2 cellular contexts compared by ENCODE assay signal in the genomic region with DNA sequence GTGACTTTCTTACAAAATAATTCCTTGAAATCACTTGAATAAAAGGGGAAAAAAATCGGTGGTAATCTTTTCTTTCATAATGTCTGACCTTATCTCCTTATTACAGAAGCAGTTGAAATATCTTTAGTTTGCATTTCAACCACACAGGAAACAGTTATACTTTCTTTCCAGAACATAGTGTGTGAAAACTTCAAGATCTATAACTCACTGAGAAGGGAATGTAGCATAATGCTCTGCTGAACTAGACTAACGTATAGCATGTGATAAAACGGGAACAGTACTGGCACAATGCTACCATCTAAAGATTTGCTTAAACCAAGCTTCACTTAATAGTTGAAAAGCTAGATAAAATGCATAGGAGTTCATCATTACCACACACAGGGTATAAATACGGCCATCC.
TF ChIP-seq lines count a peak whose summit lies in the region.

No MANE protein-coding gene starts in this region.

TF ChIP-seq in GM12878, 131 proteins besides CTCF, POLR2A, EP300 and RAD21:
- no peak for TF ChIP-seq NRF1 (conservative IDR thresholded peaks at IDR 0.05; ENCODE audit: low read depth, low read length)
- TF ChIP-seq, protein P1, sequence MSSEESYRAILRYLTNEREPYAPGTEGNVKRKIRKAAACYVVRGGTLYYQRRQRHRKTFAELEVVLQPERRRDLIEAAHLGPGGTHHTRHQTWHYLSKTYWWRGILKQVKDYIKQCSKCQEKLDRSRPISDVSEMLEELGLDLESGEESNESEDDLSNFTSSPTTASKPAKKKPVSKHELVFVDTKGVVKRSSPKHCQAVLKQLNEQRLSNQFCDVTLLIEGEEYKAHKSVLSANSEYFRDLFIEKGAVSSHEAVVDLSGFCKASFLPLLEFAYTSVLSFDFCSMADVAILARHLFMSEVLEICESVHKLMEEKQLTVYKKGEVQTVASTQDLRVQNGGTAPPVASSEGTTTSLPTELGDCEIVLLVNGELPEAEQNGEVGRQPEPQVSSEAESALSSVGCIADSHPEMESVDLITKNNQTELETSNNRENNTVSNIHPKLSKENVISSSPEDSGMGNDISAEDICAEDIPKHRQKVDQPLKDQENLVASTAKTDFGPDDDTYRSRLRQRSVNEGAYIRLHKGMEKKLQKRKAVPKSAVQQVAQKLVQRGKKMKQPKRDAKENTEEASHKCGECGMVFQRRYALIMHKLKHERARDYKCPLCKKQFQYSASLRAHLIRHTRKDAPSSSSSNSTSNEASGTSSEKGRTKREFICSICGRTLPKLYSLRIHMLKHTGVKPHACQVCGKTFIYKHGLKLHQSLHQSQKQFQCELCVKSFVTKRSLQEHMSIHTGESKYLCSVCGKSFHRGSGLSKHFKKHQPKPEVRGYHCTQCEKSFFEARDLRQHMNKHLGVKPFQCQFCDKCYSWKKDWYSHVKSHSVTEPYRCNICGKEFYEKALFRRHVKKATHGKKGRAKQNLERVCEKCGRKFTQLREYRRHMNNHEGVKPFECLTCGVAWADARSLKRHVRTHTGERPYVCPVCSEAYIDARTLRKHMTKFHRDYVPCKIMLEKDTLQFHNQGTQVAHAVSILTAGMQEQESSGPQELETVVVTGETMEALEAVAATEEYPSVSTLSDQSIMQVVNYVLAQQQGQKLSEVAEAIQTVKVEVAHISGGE (CRISPR knock-in tag; IDR thresholded peaks at IDR 0.05) = no peak
- TF ChIP-seq, protein P2, sequence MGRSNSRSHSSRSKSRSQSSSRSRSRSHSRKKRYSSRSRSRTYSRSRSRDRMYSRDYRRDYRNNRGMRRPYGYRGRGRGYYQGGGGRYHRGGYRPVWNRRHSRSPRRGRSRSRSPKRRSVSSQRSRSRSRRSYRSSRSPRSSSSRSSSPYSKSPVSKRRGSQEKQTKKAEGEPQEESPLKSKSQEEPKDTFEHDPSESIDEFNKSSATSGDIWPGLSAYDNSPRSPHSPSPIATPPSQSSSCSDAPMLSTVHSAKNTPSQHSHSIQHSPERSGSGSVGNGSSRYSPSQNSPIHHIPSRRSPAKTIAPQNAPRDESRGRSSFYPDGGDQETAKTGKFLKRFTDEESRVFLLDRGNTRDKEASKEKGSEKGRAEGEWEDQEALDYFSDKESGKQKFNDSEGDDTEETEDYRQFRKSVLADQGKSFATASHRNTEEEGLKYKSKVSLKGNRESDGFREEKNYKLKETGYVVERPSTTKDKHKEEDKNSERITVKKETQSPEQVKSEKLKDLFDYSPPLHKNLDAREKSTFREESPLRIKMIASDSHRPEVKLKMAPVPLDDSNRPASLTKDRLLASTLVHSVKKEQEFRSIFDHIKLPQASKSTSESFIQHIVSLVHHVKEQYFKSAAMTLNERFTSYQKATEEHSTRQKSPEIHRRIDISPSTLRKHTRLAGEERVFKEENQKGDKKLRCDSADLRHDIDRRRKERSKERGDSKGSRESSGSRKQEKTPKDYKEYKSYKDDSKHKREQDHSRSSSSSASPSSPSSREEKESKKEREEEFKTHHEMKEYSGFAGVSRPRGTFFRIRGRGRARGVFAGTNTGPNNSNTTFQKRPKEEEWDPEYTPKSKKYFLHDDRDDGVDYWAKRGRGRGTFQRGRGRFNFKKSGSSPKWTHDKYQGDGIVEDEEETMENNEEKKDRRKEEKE (IDR thresholded peaks at IDR 0.05) = no peak
- no peak for TF ChIP-seq BMI1 (IDR thresholded peaks at IDR 0.05; ENCODE audit: borderline replicate concordance)
- no peak for TF ChIP-seq SP1 (IDR thresholded peaks at IDR 0.05; ENCODE audit: low read depth, low read length)
- TF ChIP-seq RBBP5 (conservative IDR thresholded peaks at IDR 0.05) = no peak
- TF ChIP-seq ETV6 (conservative IDR thresholded peaks at IDR 0.05 in 1 of 2, IDR thresholded peaks at IDR 0.05 in 1 of 2; ENCODE audit: borderline replicate concordance in 1 of 2, low read depth in 1 of 2) = no peak
- no peak for TF ChIP-seq RCOR1 (conservative IDR thresholded peaks at IDR 0.05; ENCODE audit: low read depth, low read length)
- TF ChIP-seq TCF3 (IDR thresholded peaks at IDR 0.05; ENCODE audit: borderline replicate concordance, insufficient read depth, low read depth, low read length) = no peak
- no peak for TF ChIP-seq STAT3 (IDR thresholded peaks at IDR 0.05; ENCODE audit: low read depth, low read length)
- TF ChIP-seq HDGF (IDR thresholded peaks at IDR 0.05) = no peak
- TF ChIP-seq NFXL1 (IDR thresholded peaks at IDR 0.05; ENCODE audit: borderline replicate concordance) = no peak
- no peak for TF ChIP-seq CHD1 (IDR thresholded peaks at IDR 0.05; ENCODE audit: low read depth, low read length)
- no peak for TF ChIP-seq POU2F2 (IDR thresholded peaks at IDR 0.05; ENCODE audit: borderline replicate concordance, low read depth, low read length)
- TF ChIP-seq CBX3 (IDR thresholded peaks at IDR 0.05; ENCODE audit: borderline replicate concordance, low read depth) = no peak
- TF ChIP-seq RUNX3 (IDR thresholded peaks at IDR 0.05; ENCODE audit: low read length) = no peak; the same call in 1 of the 2 replicates
- no peak for TF ChIP-seq ZNF687 (IDR thresholded peaks at IDR 0.05)

TF ChIP-seq in GM23338, 12 proteins besides CTCF, POLR2A, EP300 and RAD21:
- TF ChIP-seq STAT1 (IDR thresholded peaks at IDR 0.05; ENCODE audit: unreplicated experiment) = no peak
- TF ChIP-seq EZH2 (IDR thresholded peaks at IDR 0.05; ENCODE audit: low read depth, unreplicated experiment) = no peak
- no peak for TF ChIP-seq POLR2AphosphoS5 (IDR thresholded peaks at IDR 0.05; ENCODE audit: low read depth)
- TF ChIP-seq NANOG (IDR thresholded peaks at IDR 0.05; ENCODE audit: borderline replicate concordance) = no peak
- TF ChIP-seq ZNF331 (CRISPR knock-in tag; IDR thresholded peaks at IDR 0.05; ENCODE audit: low read depth) = no peak
- TF ChIP-seq ZNF114 (CRISPR knock-in tag; IDR thresholded peaks at IDR 0.05) = no peak
- TF ChIP-seq, protein P3, sequence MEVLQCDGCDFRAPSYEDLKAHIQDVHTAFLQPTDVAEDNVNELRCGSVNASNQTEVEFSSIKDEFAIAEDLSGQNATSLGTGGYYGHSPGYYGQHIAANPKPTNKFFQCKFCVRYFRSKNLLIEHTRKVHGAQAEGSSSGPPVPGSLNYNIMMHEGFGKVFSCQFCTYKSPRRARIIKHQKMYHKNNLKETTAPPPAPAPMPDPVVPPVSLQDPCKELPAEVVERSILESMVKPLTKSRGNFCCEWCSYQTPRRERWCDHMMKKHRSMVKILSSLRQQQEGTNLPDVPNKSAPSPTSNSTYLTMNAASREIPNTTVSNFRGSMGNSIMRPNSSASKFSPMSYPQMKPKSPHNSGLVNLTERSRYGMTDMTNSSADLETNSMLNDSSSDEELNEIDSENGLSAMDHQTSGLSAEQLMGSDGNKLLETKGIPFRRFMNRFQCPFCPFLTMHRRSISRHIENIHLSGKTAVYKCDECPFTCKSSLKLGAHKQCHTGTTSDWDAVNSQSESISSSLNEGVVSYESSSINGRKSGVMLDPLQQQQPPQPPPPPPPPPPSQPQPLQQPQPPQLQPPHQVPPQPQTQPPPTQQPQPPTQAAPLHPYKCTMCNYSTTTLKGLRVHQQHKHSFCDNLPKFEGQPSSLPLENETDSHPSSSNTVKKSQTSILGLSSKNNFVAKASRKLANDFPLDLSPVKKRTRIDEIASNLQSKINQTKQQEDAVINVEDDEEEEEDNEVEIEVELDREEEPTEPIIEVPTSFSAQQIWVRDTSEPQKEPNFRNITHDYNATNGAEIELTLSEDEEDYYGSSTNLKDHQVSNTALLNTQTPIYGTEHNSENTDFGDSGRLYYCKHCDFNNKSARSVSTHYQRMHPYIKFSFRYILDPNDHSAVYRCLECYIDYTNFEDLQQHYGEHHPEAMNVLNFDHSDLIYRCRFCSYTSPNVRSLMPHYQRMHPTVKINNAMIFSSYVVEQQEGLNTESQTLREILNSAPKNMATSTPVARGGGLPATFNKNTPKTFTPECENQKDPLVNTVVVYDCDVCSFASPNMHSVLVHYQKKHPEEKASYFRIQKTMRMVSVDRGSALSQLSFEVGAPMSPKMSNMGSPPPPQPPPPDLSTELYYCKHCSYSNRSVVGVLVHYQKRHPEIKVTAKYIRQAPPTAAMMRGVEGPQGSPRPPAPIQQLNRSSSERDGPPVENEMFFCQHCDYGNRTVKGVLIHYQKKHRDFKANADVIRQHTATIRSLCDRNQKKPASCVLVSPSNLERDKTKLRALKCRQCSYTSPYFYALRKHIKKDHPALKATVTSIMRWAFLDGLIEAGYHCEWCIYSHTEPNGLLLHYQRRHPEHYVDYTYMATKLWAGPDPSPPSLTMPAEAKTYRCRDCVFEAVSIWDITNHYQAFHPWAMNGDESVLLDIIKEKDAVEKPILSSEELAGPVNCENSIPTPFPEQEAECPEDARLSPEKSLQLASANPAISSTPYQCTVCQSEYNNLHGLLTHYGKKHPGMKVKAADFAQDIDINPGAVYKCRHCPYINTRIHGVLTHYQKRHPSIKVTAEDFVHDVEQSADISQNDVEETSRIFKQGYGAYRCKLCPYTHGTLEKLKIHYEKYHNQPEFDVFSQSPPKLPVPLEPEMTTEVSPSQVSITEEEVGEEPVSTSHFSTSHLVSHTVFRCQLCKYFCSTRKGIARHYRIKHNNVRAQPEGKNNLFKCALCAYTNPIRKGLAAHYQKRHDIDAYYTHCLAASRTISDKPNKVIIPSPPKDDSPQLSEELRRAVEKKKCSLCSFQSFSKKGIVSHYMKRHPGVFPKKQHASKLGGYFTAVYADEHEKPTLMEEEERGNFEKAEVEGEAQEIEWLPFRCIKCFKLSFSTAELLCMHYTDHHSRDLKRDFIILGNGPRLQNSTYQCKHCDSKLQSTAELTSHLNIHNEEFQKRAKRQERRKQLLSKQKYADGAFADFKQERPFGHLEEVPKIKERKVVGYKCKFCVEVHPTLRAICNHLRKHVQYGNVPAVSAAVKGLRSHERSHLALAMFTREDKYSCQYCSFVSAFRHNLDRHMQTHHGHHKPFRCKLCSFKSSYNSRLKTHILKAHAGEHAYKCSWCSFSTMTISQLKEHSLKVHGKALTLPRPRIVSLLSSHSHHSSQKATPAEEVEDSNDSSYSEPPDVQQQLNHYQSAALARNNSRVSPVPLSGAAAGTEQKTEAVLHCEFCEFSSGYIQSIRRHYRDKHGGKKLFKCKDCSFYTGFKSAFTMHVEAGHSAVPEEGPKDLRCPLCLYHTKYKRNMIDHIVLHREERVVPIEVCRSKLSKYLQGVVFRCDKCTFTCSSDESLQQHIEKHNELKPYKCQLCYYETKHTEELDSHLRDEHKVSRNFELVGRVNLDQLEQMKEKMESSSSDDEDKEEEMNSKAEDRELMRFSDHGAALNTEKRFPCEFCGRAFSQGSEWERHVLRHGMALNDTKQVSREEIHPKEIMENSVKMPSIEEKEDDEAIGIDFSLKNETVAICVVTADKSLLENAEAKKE (CRISPR knock-in tag; IDR thresholded peaks at IDR 0.05) = no peak
- TF ChIP-seq, protein P4, sequence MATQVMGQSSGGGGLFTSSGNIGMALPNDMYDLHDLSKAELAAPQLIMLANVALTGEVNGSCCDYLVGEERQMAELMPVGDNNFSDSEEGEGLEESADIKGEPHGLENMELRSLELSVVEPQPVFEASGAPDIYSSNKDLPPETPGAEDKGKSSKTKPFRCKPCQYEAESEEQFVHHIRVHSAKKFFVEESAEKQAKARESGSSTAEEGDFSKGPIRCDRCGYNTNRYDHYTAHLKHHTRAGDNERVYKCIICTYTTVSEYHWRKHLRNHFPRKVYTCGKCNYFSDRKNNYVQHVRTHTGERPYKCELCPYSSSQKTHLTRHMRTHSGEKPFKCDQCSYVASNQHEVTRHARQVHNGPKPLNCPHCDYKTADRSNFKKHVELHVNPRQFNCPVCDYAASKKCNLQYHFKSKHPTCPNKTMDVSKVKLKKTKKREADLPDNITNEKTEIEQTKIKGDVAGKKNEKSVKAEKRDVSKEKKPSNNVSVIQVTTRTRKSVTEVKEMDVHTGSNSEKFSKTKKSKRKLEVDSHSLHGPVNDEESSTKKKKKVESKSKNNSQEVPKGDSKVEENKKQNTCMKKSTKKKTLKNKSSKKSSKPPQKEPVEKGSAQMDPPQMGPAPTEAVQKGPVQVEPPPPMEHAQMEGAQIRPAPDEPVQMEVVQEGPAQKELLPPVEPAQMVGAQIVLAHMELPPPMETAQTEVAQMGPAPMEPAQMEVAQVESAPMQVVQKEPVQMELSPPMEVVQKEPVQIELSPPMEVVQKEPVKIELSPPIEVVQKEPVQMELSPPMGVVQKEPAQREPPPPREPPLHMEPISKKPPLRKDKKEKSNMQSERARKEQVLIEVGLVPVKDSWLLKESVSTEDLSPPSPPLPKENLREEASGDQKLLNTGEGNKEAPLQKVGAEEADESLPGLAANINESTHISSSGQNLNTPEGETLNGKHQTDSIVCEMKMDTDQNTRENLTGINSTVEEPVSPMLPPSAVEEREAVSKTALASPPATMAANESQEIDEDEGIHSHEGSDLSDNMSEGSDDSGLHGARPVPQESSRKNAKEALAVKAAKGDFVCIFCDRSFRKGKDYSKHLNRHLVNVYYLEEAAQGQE (IDR thresholded peaks at IDR 0.05; ENCODE audit: unreplicated experiment) = no peak
